1 cellular context compared by ENCODE assay signal in genomic region chr5:41903892-41904799, GRCh38.
A peak's percentile ranks its signal among the peaks of the same experiment; 100 is the strongest.
TF ChIP-seq lines count a peak whose summit lies in the region.

TSS of gene RIMOC1 (plus strand) at chr5:41904344. CDS start at chr5:41904368, 24 bp downstream.

TF ChIP-seq in K562, 482 proteins besides CTCF, POLR2A, EP300 and RAD21 (continued from another document and continues in another):
- TF ChIP-seq CUX1 (CRISPR knock-in tag; IDR thresholded peaks at IDR 0.05) (no peak), FOXP4 (CRISPR knock-in tag; IDR thresholded peaks at IDR 0.05; ENCODE audit: borderline replicate concordance) (peak; percentile 70; the same call in 1 of the 2 replicates), CBFA2T2 (conservative IDR thresholded peaks at IDR 0.05) (peak; percentile 98), ETV1 (tag; conservative IDR thresholded peaks at IDR 0.05; ENCODE audit: low read depth) (peak; percentile 78), CHD7 (IDR thresholded peaks at IDR 0.05; ENCODE audit: low read depth, low read length) (no peak), TAF9B (IDR thresholded peaks at IDR 0.05; ENCODE audit: partially characterized antibody) (peak; percentile 100), HSF4 (CRISPR knock-in tag; IDR thresholded peaks at IDR 0.05; ENCODE audit: borderline replicate concordance) (0 out of 2 replicates have a peak, but pooled peaks have one; percentile 50), CLOCK (CRISPR knock-in tag; IDR thresholded peaks at IDR 0.05; ENCODE audit: borderline replicate concordance) (0 out of 2 replicates have a peak, but pooled peaks have one; percentile 81), MNT (conservative IDR thresholded peaks at IDR 0.05) (peak; percentile 98 to 99), HMGN3 (IDR thresholded peaks at IDR 0.05; ENCODE audit: borderline replicate concordance, extremely low read depth, insufficient read length, low read depth, low read length) (peak; percentile 93), FOXO4 (CRISPR knock-in tag; IDR thresholded peaks at IDR 0.05) (0 out of 2 replicates have a peak, but pooled peaks have one; percentile 21), ZFP1 (CRISPR knock-in tag; IDR thresholded peaks at IDR 0.05) (no peak), HOMEZ (CRISPR knock-in tag; IDR thresholded peaks at IDR 0.05) (0 out of 2 replicates have a peak, but pooled peaks have one; percentile 34), HCFC1 (IDR thresholded peaks at IDR 0.05; ENCODE audit: low read depth, low read length) (peak; percentile 61), ZHX1 (conservative IDR thresholded peaks at IDR 0.05; ENCODE audit: low read length) (no peak)
